ENCODE assay signal across 8 cellular contexts in genomic region chr22:34414467-34415440, GRCh38.
DNase-seq lines count a peak whose midpoint lies in the region; ATAC-seq, FAIRE-seq and TF ChIP-seq lines count a peak whose summit lies in the region.

No MANE protein-coding gene starts in this region.

- no peak for TF ChIP-seq EP300 in H1 (IDR thresholded peaks at IDR 0.05; ENCODE audit: borderline replicate concordance in 1 of 2, low read depth in 2 of 2, low read length in 2 of 2)
- no peak for TF ChIP-seq EP300 in gastroesophageal sphincter (IDR thresholded peaks at IDR 0.05)

- H3K23ac ChIP-seq in H1 (ENCODE audit: insufficient read length) (no peak overlapping the region), trophoblast cell (ENCODE audit: low read length) (no peak overlapping the region)

- H3K79me1 ChIP-seq in H1 (ENCODE audit: low read depth, low read length), result no peaks in the 10 kb centered on the region
- H3K79me1 ChIP-seq in trophoblast cell (ENCODE audit: low read length), result no peaks in the 10 kb centered on the region

- TF ChIP-seq CTCF in H1 (IDR thresholded peaks at IDR 0.05; ENCODE audit: control extremely low read depth in 1 of 3, insufficient read depth in 1 of 3, low read depth in 1 of 3, low read length in 3 of 3) (peak; percentile 94 to 98 (median 96)), gastroesophageal sphincter (IDR thresholded peaks at IDR 0.05) (no peak)

- H3K36me3 ChIP-seq in H1 (ENCODE audit: control insufficient read depth in 2 of 4, insufficient read depth in 4 of 4, low read length in 3 of 4) (no peaks in the 10 kb centered on the region), trophoblast cell (ENCODE audit: control insufficient read depth in 1 of 2, insufficient read depth in 2 of 2, low read length in 2 of 2) (no peaks in the 10 kb centered on the region), gastroesophageal sphincter (no peaks in the 10 kb centered on the region)

- H4K20me1 ChIP-seq in H1 (replicated peaks in 1 of 2; ENCODE audit: control insufficient read depth in 1 of 2, insufficient read depth in 2 of 2, low read length in 2 of 2), result no peaks in the 10 kb centered on the region

- no peak overlapping the region for H3K18ac ChIP-seq in H1 (ENCODE audit: extremely low read depth, low read length)
- H3K18ac ChIP-seq in trophoblast cell (ENCODE audit: low read length), result no peak overlapping the region

- TF ChIP-seq RAD21 in H1 (IDR thresholded peaks at IDR 0.05 in 1 of 2, conservative IDR thresholded peaks at IDR 0.05 in 1 of 2; ENCODE audit: low read depth in 2 of 2, low read length in 2 of 2), result peak; percentile 100

- no peak overlapping the region for H3K4ac ChIP-seq in H1 (replicated peaks; ENCODE audit: insufficient read length, low read depth, low read length)
- H3K4ac ChIP-seq in trophoblast cell (ENCODE audit: low read depth, low read length), result no peak overlapping the region

- no peak overlapping the region for H3K4me2 ChIP-seq in H1 (ENCODE audit: insufficient read depth in 1 of 2, low read depth in 2 of 2, low read length in 2 of 2)
- no peak overlapping the region for H3K4me2 ChIP-seq in trophoblast cell (ENCODE audit: low read length)

- DNase-seq in NCI-H510A treated with DMSO at 0.1 percent for 48 hours (lab: John Stamatoyannopoulos, UW) (peak; percentile 4), NCI-H510A (lab: John Stamatoyannopoulos, UW) (no peak), HT-29 (ENCODE audit: low spot score) (peak; percentile 67), OCI-M1 (lab: John Stamatoyannopoulos, UW) (peak; percentile 84), H1 (ENCODE audit: low read depth in 1 of 2, low spot score in 2 of 2) (peak; percentile 68 to 77), trophoblast cell (peak; percentile 12 to 68)

- no peak overlapping the region for H2BK5ac ChIP-seq in H1 (ENCODE audit: low read depth, low read length)
- H2BK5ac ChIP-seq in trophoblast cell (ENCODE audit: low read depth, low read length, poor library complexity), result no peak overlapping the region

- H4K91ac ChIP-seq in H1 (replicated peaks; ENCODE audit: insufficient read length, low read length) (no peak overlapping the region), trophoblast cell (ENCODE audit: low read depth, low read length) (no peak overlapping the region)

- no peak overlapping the region for H2BK15ac ChIP-seq in H1 (ENCODE audit: low read length)

- POLR2A ChIA-PET in H1 (lab: Charles Lee; ENCODE audit: partially characterized antibody), result interaction anchor here (0.9 kb wide), 1 partner anchor 610 kb away, joined by 3 read pairs; no protein-coding TSS in a partner anchor

- no peak overlapping the region for H4K5ac ChIP-seq in H1 (ENCODE audit: insufficient read length, low read depth, low read length)

- H3K9me3 ChIP-seq in H1 (ENCODE audit: insufficient read depth in 2 of 2, low read depth in 1 of 2, low read length in 1 of 2) (no peaks in the 10 kb centered on the region), trophoblast cell (ENCODE audit: insufficient read depth, low read depth, low read length) (no peaks in the 10 kb centered on the region), gastroesophageal sphincter (no peaks in the 10 kb centered on the region)

- no peaks in the 10 kb centered on the region for H3K27me3 ChIP-seq in H1 (replicated peaks in 1 of 4; ENCODE audit: control insufficient read depth in 3 of 4, extremely low read depth in 1 of 4, insufficient read depth in 3 of 4, low read length in 3 of 4)
- H3K27me3 ChIP-seq in trophoblast cell (ENCODE audit: insufficient read depth, low read length), result no peaks in the 10 kb centered on the region
- H3K27me3 ChIP-seq in gastroesophageal sphincter, result no peaks in the 10 kb centered on the region

- no peak overlapping the region for H3K27ac ChIP-seq in H1 (ENCODE audit: low read depth, low read length)
- no peak overlapping the region for H3K27ac ChIP-seq in trophoblast cell (ENCODE audit: low read depth, low read length)
- H3K27ac ChIP-seq in gastroesophageal sphincter, result no peak overlapping the region

- H3K79me2 ChIP-seq in H1 (ENCODE audit: control insufficient read depth in 1 of 2, insufficient read depth in 2 of 2, low read length in 2 of 2) (no peaks in the 10 kb centered on the region), trophoblast cell (ENCODE audit: control insufficient read depth, insufficient read depth, low read length, poor library complexity) (no peaks in the 10 kb centered on the region)

- H3K4me3 ChIP-seq in H1 (ENCODE audit: extremely low read depth in 1 of 4, insufficient read depth in 2 of 4, low read depth in 3 of 4, low read length in 4 of 4) (no peak overlapping the region), trophoblast cell (ENCODE audit: low read depth, low read length) (no peak overlapping the region), gastroesophageal sphincter (no peak overlapping the region)

- H3K4me1 ChIP-seq in H1 (replicated peaks in 1 of 4; ENCODE audit: control insufficient read depth in 3 of 4, insufficient read depth in 4 of 4, low read length in 3 of 4) (no peaks in the 10 kb centered on the region), trophoblast cell (ENCODE audit: control insufficient read depth in 1 of 2, insufficient read depth in 2 of 2, low read length in 2 of 2) (no peaks in the 10 kb centered on the region), gastroesophageal sphincter (no peaks in the 10 kb centered on the region)

- CTCF ChIA-PET in H1 (lab: Charles Lee; ENCODE audit: partially characterized antibody), result interaction anchor here (0.6 to 3.9 kb wide), 54 partner anchors 11 to 1263 kb away, joined by 3 to 39 read pairs (median 3); no protein-coding TSS in a partner anchor

- H2BK120ac ChIP-seq in H1 (replicated peaks; ENCODE audit: low read depth, low read length) (no peak overlapping the region), trophoblast cell (ENCODE audit: insufficient read depth, low read length, poor library complexity) (no peak overlapping the region)

- H2AK5ac ChIP-seq in H1 (ENCODE audit: low read depth, low read length) (no peak overlapping the region), trophoblast cell (ENCODE audit: low read length) (no peak overlapping the region)

- peak; percentile 99 for FAIRE-seq in H1 (lab: Jason Lieb, UNC)

- H4K12ac ChIP-seq in trophoblast cell (ENCODE audit: low read depth, low read length), result no peak overlapping the region

- H3K9ac ChIP-seq in H1 (replicated peaks in 1 of 4; ENCODE audit: extremely low read depth in 1 of 4, low read depth in 3 of 4, low read length in 3 of 4) (no peak overlapping the region), trophoblast cell (ENCODE audit: low read length) (no peak overlapping the region)

- H4K8ac ChIP-seq in H1 (ENCODE audit: extremely low read depth, insufficient read depth, low read length) (no peak overlapping the region), trophoblast cell (ENCODE audit: low read depth, low read length) (no peak overlapping the region)

- no peak for TF ChIP-seq POLR2A in H1 (IDR thresholded peaks at IDR 0.05; ENCODE audit: control extremely low read depth in 1 of 2, low read depth in 2 of 2, low read length in 2 of 2)
- TF ChIP-seq POLR2A in gastroesophageal sphincter (IDR thresholded peaks at IDR 0.05), result no peak

- H2BK12ac ChIP-seq in H1 (ENCODE audit: low read depth, low read length) (no peak overlapping the region), trophoblast cell (ENCODE audit: low read length) (no peak overlapping the region)

- H3K23me2 ChIP-seq in H1 (ENCODE audit: low read depth, low read length), result no peaks in the 10 kb centered on the region; the same call in 1 of the 2 replicates

- 33% methylated on average over 4 of the region's 4 CpGs; no CpG with 5 or more reads in 1 of the 2 experiments for WGBS in H1 (ENCODE audit: extremely low coverage in 1 of 2, insufficient coverage in 1 of 2, insufficient read length in 1 of 2, insufficient replicate concordance in 2 of 2, low coverage in 1 of 2, low lambda C conversion rate in 2 of 2, missing lambda C conversion rate in 1 of 2), 2 experiments
- WGBS in trophoblast cell (ENCODE audit: extremely low coverage, insufficient coverage, insufficient read length), result no CpG with 5 or more reads among the region's 4 CpGs
- 32 to 40% methylated on average over 3 to 4 of the region's 4 CpGs for WGBS in gastroesophageal sphincter (ENCODE audit: low coverage in 1 of 2), 2 donors

- H3K14ac ChIP-seq in H1 (ENCODE audit: insufficient read length) (no peak overlapping the region), trophoblast cell (ENCODE audit: low read length) (no peak overlapping the region)

- H2BK20ac ChIP-seq in H1 (ENCODE audit: low read length), result no peak overlapping the region

- H3K56ac ChIP-seq in H1 (replicated peaks; ENCODE audit: insufficient read length, low read depth, low read length), result no peak overlapping the region

- no peak overlapping the region for H2AFZ ChIP-seq in H1 (ENCODE audit: low read length)
- H2AFZ ChIP-seq in trophoblast cell (ENCODE audit: insufficient read depth, low read length, poor library complexity), result no peak overlapping the region

- ATAC-seq in gastroesophageal sphincter (no peak), HG03025 (IDR thresholded peaks at IDR 0.05; ENCODE audit: low FRiP score, unreplicated experiment) (no peak)

TF ChIP-seq in H1, 55 proteins besides CTCF, POLR2A, EP300 and RAD21 (continues in another document):
- TF ChIP-seq CBX8 (IDR thresholded peaks at IDR 0.05; ENCODE audit: borderline replicate concordance, low read depth, low read length), result no peak
- no peak for TF ChIP-seq GABPA (IDR thresholded peaks at IDR 0.05; ENCODE audit: borderline replicate concordance, insufficient read depth, low read length)
- TF ChIP-seq EGR1 (IDR thresholded peaks at IDR 0.05; ENCODE audit: borderline replicate concordance, low read depth, low read length), result no peak
- no peak for TF ChIP-seq HDAC2 (IDR thresholded peaks at IDR 0.05; ENCODE audit: borderline replicate concordance in 1 of 2, low read depth in 2 of 2, low read length in 2 of 2)
- TF ChIP-seq GTF2F1 (IDR thresholded peaks at IDR 0.05; ENCODE audit: borderline replicate concordance, low read depth, low read length), result no peak
- no peak for TF ChIP-seq TAF7 (optimal IDR thresholded peaks at IDR 0.05; ENCODE audit: borderline replicate concordance, low read depth, low read length)
- no peak for TF ChIP-seq RBBP5 (IDR thresholded peaks at IDR 0.05; ENCODE audit: borderline replicate concordance, low read depth, low read length)
- TF ChIP-seq SP4 (IDR thresholded peaks at IDR 0.05; ENCODE audit: low read length), result no peak
- peak in 1 of 2 experiments; percentile 76; a peak in 1 of 4 replicates for TF ChIP-seq SIN3A (conservative IDR thresholded peaks at IDR 0.05 in 1 of 2, IDR thresholded peaks at IDR 0.05 in 1 of 2; ENCODE audit: low read depth in 1 of 2, low read length in 2 of 2)
- no peak for TF ChIP-seq TBP (IDR thresholded peaks at IDR 0.05; ENCODE audit: low read depth, low read length)
- TF ChIP-seq RXRA (IDR thresholded peaks at IDR 0.05; ENCODE audit: insufficient read depth, low read depth, low read length), result no peak
- no peak for TF ChIP-seq CTBP2 (IDR thresholded peaks at IDR 0.05; ENCODE audit: borderline replicate concordance, insufficient read depth, insufficient read length, low read length)
- TF ChIP-seq KDM4A (IDR thresholded peaks at IDR 0.05; ENCODE audit: low read depth, low read length, severe bottlenecking), result no peak
- peak; percentile 88 for TF ChIP-seq YY1 (IDR thresholded peaks at IDR 0.05; ENCODE audit: low read depth, low read length)
- TF ChIP-seq SIX5 (IDR thresholded peaks at IDR 0.05; ENCODE audit: low read depth, low read length), result no peak

Comparison
In these comparisons a context has a peak if more than half of its experiments do, and no peak if none do; other contexts are left out.
1. CTCF ChIP-seq: peak in H1 (3 of 3); none in gastroesophageal sphincter (0 of 4).